Comparison of ENCODE assay signal across 9 cellular contexts in the genomic region with DNA sequence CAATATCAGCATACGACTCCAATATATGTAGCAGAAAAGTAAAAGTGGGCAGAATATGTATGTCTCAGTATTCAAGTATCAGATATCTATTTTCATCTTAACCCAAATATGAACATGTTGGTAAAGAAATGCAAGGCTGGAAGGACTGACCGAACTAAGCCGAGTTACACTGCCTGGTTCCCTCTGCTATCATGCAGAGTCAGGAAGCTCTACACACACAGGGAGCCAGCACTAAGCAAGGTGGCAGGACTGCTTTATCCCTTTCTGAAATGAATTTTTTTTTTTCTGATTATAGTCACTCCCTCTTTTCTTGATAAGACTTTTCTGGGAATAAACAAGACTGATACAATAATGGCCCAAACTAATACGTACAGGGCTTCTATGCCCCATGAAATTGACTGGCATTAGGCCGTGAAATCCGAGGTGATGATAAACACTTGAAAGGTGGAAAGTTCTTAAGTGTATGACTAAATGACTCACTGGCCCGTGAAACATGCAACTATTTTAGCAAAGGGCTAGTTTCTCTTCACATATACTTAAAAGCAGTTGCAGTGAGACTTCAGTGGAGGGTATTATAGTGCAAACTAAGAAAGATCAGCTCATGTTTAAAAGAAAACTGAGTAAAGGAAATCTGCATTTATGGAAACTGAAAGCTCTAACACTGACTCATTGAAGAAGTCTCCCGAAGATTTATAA. TPM values are rescaled to one million over a fixed set of nuclear protein-coding genes. Genes with fewer than 3 reads are reported as not detected.
DNase-seq lines count a peak whose midpoint lies in the region; ATAC-seq and TF ChIP-seq lines count a peak whose summit lies in the region.
"Had no signal": no experiment of that assay in that cellular context is flagged by ENCODE, and none has a peak within 500 bp of the region (broad histone marks: within the 10 kb centered on the region; RNA-seq: fewer than 3 reads in every experiment).

No MANE protein-coding gene starts in this region.

- no peak overlapping the region for H2BK15ac ChIP-seq in mesenchymal stem cell (ENCODE audit: low read depth, poor library complexity, severe bottlenecking)

- H3K4ac ChIP-seq in mesenchymal stem cell (ENCODE audit: low read depth in 1 of 2, low read length in 2 of 2), result no peak overlapping the region

- H2AFZ ChIP-seq in mesenchymal stem cell (ENCODE audit: low read depth, low read length), result no peak overlapping the region

- H2BK5ac ChIP-seq in mesenchymal stem cell (ENCODE audit: low read depth, low read length, poor library complexity, severe bottlenecking), result no peak overlapping the region

- no peak overlapping the region for H3K4me3 ChIP-seq in mesenchymal stem cell (ENCODE audit: insufficient read depth in 1 of 2, low read depth in 1 of 2, low read length in 2 of 2)
- no peak overlapping the region for H3K4me3 ChIP-seq in ovary
- H3K4me3 ChIP-seq: SK-N-MC had no signal

- H3K36me3 ChIP-seq in mesenchymal stem cell (ENCODE audit: control insufficient read depth in 1 of 2, insufficient read depth in 2 of 2, low read depth in 1 of 2, low read length in 2 of 2) (peaks cover 0 to 95% of the 10 kb centered on the region in 2 experiments), ovary (no peaks in the 10 kb centered on the region)

- H2BK120ac ChIP-seq in mesenchymal stem cell (ENCODE audit: low read depth, low read length), result no peak overlapping the region

- H4K8ac ChIP-seq in mesenchymal stem cell (ENCODE audit: low read length), result no peak overlapping the region

- H3K27ac ChIP-seq in mesenchymal stem cell (ENCODE audit: low read length, poor library complexity, severe bottlenecking), result peak overlapping the region; percentile 24
- no peak overlapping the region for H3K27ac ChIP-seq in ovary
- H3K27ac ChIP-seq: SK-N-MC had no signal

- H3K9ac ChIP-seq in mesenchymal stem cell (ENCODE audit: low read length), result no peak overlapping the region

- 80% methylated on average over 6 of the region's 8 CpGs for WGBS in mesenchymal stem cell
- 88 to 89% (median 89%) methylated on average over 8 of the region's 8 CpGs for WGBS in ovary, 3 donors

- no peak overlapping the region for H2BK12ac ChIP-seq in mesenchymal stem cell (ENCODE audit: low read length in 2 of 2)

- TF ChIP-seq CTCF in ovary (IDR thresholded peaks at IDR 0.05), result no peak

- no peak for TF ChIP-seq EP300 in ovary (IDR thresholded peaks at IDR 0.05)

- H3K9me3 ChIP-seq in mesenchymal stem cell (ENCODE audit: control insufficient read depth, low read length) (peaks cover 10% of the 10 kb centered on the region), ovary (no peaks in the 10 kb centered on the region)

- H3K14ac ChIP-seq in mesenchymal stem cell (ENCODE audit: low read length in 2 of 2), result no peak overlapping the region

- no peaks in the 10 kb centered on the region for H3K27me3 ChIP-seq in mesenchymal stem cell (ENCODE audit: control insufficient read depth in 1 of 2, insufficient read depth in 1 of 2, low read length in 2 of 2)
- no peaks in the 10 kb centered on the region for H3K27me3 ChIP-seq in ovary

- H3K4me1 ChIP-seq in mesenchymal stem cell (ENCODE audit: control insufficient read depth, insufficient read depth, low read depth, low read length) (peaks cover 2% of the 10 kb centered on the region), ovary (ENCODE audit: insufficient read depth) (no peaks in the 10 kb centered on the region)

- no peak overlapping the region for H4K91ac ChIP-seq in mesenchymal stem cell (ENCODE audit: low read length)

- no peak overlapping the region for H3K23ac ChIP-seq in mesenchymal stem cell (ENCODE audit: low read length in 2 of 2)

- H3K4me2 ChIP-seq in mesenchymal stem cell (ENCODE audit: low read length, poor library complexity, severe bottlenecking), result no peak overlapping the region

- DNase-seq in RPMI7951 (ENCODE audit: low read depth), result peak; percentile 52
- DNase-seq in mesenchymal stem cell, result peak; percentile 57
- no peak for DNase-seq in AG08395 (ENCODE audit: low spot score)
- no peak for DNase-seq in inferior parietal cortex (ENCODE audit: extremely low spot score)
- DNase-seq in ovary, result no peak

- no peak for TF ChIP-seq POLR2A in ovary (IDR thresholded peaks at IDR 0.05)

- ATAC-seq in GM18907 (IDR thresholded peaks at IDR 0.05; ENCODE audit: unreplicated experiment) (peak; percentile 81), HG02588 (IDR thresholded peaks at IDR 0.05; ENCODE audit: unreplicated experiment) (peak; percentile 81), esophagus mucosa (no peak)

- no peak overlapping the region for H2AK5ac ChIP-seq in mesenchymal stem cell (ENCODE audit: low read length, severe bottlenecking)

- H3K79me1 ChIP-seq in mesenchymal stem cell (replicated peaks; ENCODE audit: low read length, poor library complexity, severe bottlenecking), result peaks cover 3% of the 10 kb centered on the region

- intact Hi-C loops in ovary (cut with DNase I), result no loop called here

- H3K18ac ChIP-seq in mesenchymal stem cell (ENCODE audit: low read depth in 1 of 2, low read length in 2 of 2), result no peak overlapping the region

RNA-seq across cellular contexts. Expression of a gene that starts 14.9 kb away (rescaled TPM):
- 2.8 and 3.1 TPM in 2 replicates for total RNA-seq in RPMI7951 (2014; rRNA removed; shearing (Covaris generic))
- polyA plus RNA-seq in mesenchymal stem cell (2013, experiment 1 of 2), result 80.0 TPM
- 82.7 TPM for polyA plus RNA-seq in mesenchymal stem cell (2013, experiment 2 of 2)
- 0.56 TPM for total RNA-seq in esophagus mucosa
- 1 to 10 TPM in 6 of 7 donors, under 1 TPM in 1; 0.71 to 6.5 (median 3.5) TPM for total RNA-seq in ovary
- 10 to 100 TPM in 1 of 2 donors, 1 to 10 TPM in 1; 3.7 to 46.6 TPM for polyA plus RNA-seq in ovary

Comparison
In these comparisons a context has a peak if more than half of its experiments do, and no peak if none do; other contexts are left out.
1. DNase-seq: peak in RPMI7951 (single experiment) and mesenchymal stem cell (single experiment); none in AG08395 (single experiment), inferior parietal cortex (single experiment) and ovary (0 of 5).